Comparison of ENCODE assay signal across 8 cellular contexts in genomic region chr1:176374967-176375569, GRCh38.
DNase-seq lines count a peak whose midpoint lies in the region; ATAC-seq and TF ChIP-seq lines count a peak whose summit lies in the region.

No MANE protein-coding gene starts in this region.

- H3K4me1 ChIP-seq in parathyroid adenoma = no peaks in the 10 kb centered on the region
- H3K4me1 ChIP-seq in aorta (ENCODE audit: control insufficient read depth in 1 of 2, insufficient read depth in 2 of 2, low read length in 2 of 2) = no peaks in the 10 kb centered on the region

- no peak overlapping the region for H3K4me2 ChIP-seq in parathyroid adenoma (ENCODE audit: low read length)

- H3K27me3 ChIP-seq in parathyroid adenoma (ENCODE audit: control insufficient read depth, insufficient read depth, low read length) (no peaks in the 10 kb centered on the region), aorta (ENCODE audit: control insufficient read depth in 1 of 2, insufficient read depth in 2 of 2, low read length in 1 of 2) (no peaks in the 10 kb centered on the region)

- no peaks in the 10 kb centered on the region for H3K79me2 ChIP-seq in parathyroid adenoma

- H3K9me3 ChIP-seq in parathyroid adenoma (ENCODE audit: control insufficient read depth, low read length) = no peaks in the 10 kb centered on the region
- no peaks in the 10 kb centered on the region for H3K9me3 ChIP-seq in aorta (ENCODE audit: control insufficient read depth, low read length)

- peak; percentile 30 for DNase-seq in GDM1 (lab: John Stamatoyannopoulos, UW)
- peak; percentile 49 for DNase-seq in GOT3 (lab: John Stamatoyannopoulos, UW)
- peak; percentile 37 to 70 for DNase-seq in SHP77 (lab: John Stamatoyannopoulos, UW)
- peak; percentile 1 for DNase-seq in activated gamma-delta T cell treated with anti-CD3 and anti-CD28 coated beads, Interleukin-2, amount 50 U/mL, for 16 hours (ENCODE audit: low read depth)
- peak; percentile 60 for DNase-seq in glomerular visceral epithelial cell (ENCODE audit: extremely low spot score)
- DNase-seq in aorta = peak; percentile 85 to 90

- no peak overlapping the region for H2AFZ ChIP-seq in parathyroid adenoma

- 17 to 21% methylated on average over 7 of the region's 7 CpGs for WGBS in aorta, 2 donors

- H3K4me3 ChIP-seq in parathyroid adenoma (ENCODE audit: low read depth, low read length) (no peak overlapping the region), aorta (ENCODE audit: low read length in 2 of 2) (no peak overlapping the region)

- H3K9ac ChIP-seq in parathyroid adenoma = no peak overlapping the region

- intact Hi-C loops in aorta (cut with DNase I) = loop anchor here (1.0 to 10.0 kb wide), 7 partner anchors 182 to 507 kb away; no protein-coding TSS in a partner anchor

- ATAC-seq in aorta (ENCODE audit: low FRiP score) = peak; percentile 89

- peak; percentile 96 for TF ChIP-seq CTCF in LNCAP (IDR thresholded peaks at IDR 0.05)
- TF ChIP-seq CTCF in parathyroid adenoma (IDR thresholded peaks at IDR 0.05) = peak; percentile 58

- no peaks in the 10 kb centered on the region for H3K36me3 ChIP-seq in parathyroid adenoma (ENCODE audit: control insufficient read depth, insufficient read depth, low read length)
- H3K36me3 ChIP-seq in aorta (ENCODE audit: control insufficient read depth in 1 of 2, insufficient read depth in 2 of 2, low read length in 1 of 2) = no peaks in the 10 kb centered on the region

- H3K27ac ChIP-seq in parathyroid adenoma = no peak overlapping the region
- H3K27ac ChIP-seq in aorta (ENCODE audit: low read depth in 1 of 2, low read length in 2 of 2) = no peak overlapping the region

Comparison
In these comparisons a context has a peak if more than half of its experiments do, and no peak if none do; other contexts are left out.
1. DNase-seq: peak in every context shown above with its lines; median percentile 88 in aorta; 60 in glomerular visceral epithelial cell; 54 in SHP77; 49 in GOT3; 30 in GDM1; 1 in activated gamma-delta T cell treated with anti-CD3 and anti-CD28 coated beads, Interleukin-2, amount 50 U/mL, for 16 hours.